ENCODE assay signal across 11 cellular contexts in the genomic region with DNA sequence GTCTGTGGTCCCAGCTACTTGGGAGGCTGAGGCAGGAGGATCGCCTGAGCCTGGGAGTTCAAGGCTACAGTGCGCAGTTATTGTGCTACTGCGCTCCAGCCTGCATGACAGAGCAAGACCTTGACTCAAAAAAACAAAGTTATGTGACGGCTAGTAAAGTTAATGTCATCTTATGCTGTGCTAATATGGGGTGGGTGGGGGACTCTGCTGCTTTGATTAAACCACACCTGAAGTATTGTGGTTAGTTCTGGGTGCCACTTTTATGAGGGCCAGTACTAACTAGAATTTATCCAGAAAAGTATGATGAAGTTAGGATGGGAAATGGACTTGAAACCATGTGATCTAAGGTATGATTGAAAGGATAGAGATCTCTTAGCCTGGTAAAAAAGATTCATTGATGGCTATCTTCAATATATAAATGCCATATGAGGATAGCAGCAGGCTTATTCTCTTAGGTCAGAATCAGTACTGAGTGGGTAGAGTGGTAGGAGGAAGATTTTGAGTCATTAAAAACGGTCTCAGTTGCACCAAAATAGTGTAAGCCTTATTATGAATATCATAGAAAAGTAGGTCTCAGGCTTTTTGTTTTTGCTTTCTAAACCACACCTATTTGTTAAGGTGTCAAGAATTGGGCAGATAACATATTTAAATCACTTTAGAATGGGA. TPM values are rescaled to one million over a fixed set of nuclear protein-coding genes. Genes with fewer than 3 reads are reported as not detected.
DNase-seq lines count a peak whose midpoint lies in the region; ATAC-seq and TF ChIP-seq lines count a peak whose summit lies in the region.
"Had no signal": no experiment of that assay in that cellular context is flagged by ENCODE, and none has a peak within 500 bp of the region (broad histone marks: within the 10 kb centered on the region; RNA-seq: fewer than 3 reads in every experiment).

No MANE protein-coding gene starts in this region.

- H3K4me2 ChIP-seq in PC-9: no peak overlapping the region

- peaks cover 15% of the 10 kb centered on the region; the same call in 1 of the 2 replicates for H3F3A ChIP-seq in PC-9 (ENCODE audit: insufficient read depth, low read depth)

- H3K27me3 ChIP-seq in upper lobe of left lung: no peaks in the 10 kb centered on the region
- no peaks in the 10 kb centered on the region for H3K27me3 ChIP-seq in PC-9 (ENCODE audit: insufficient read depth, low read depth)
- H3K27me3 ChIP-seq: ascending aorta had no signal

- H3K36me3 Mint-ChIP-seq in activated T-cell treated with anti-CD3 and anti-CD28 coated beads, Interleukin-2, amount 50 U/mL, for 4 hours (ENCODE audit: insufficient read depth): peaks cover 5% of the 10 kb centered on the region
- no peaks in the 10 kb centered on the region for H3K36me3 Mint-ChIP-seq in T-helper 17 cell (ENCODE audit: low read depth)
- peaks cover 0 to 6% (median 0%) of the 10 kb centered on the region in 3 donors for H3K36me3 Mint-ChIP-seq in immature natural killer cell

- H3K79me2 ChIP-seq in PC-9 (ENCODE audit: low read depth): peaks cover 83% of the 10 kb centered on the region

- BruUV-seq in PC-9 (replicated peaks; lab: Mats Ljungman, UMichigan): no TSS peak

- H3K27me3 Mint-ChIP-seq in activated T-cell treated with anti-CD3 and anti-CD28 coated beads, Interleukin-2, amount 50 U/mL, for 4 hours (ENCODE audit: low read depth): no peaks in the 10 kb centered on the region
- H3K27me3 Mint-ChIP-seq in T-helper 17 cell (no peaks in the 10 kb centered on the region), immature natural killer cell (ENCODE audit: low read depth in 3 of 3) (peaks cover 4 to 7% (median 4%) of the 10 kb centered on the region in 3 donors)

- 71 to 75% methylated on average over 5 of the region's 5 CpGs for WGBS in upper lobe of left lung, 2 donors

- TF ChIP-seq CTCF in upper lobe of left lung (IDR thresholded peaks at IDR 0.05): no peak
- no peak for TF ChIP-seq CTCF in PC-9 (conservative IDR thresholded peaks at IDR 0.05)

- no peak for TF ChIP-seq EP300 in upper lobe of left lung (IDR thresholded peaks at IDR 0.05)

- H3K4me3 ChIP-seq in upper lobe of left lung: no peak overlapping the region
- no peak overlapping the region for H3K4me3 ChIP-seq in PC-9

- no peaks in the 10 kb centered on the region for H3K9me3 Mint-ChIP-seq in activated T-cell treated with anti-CD3 and anti-CD28 coated beads, Interleukin-2, amount 50 U/mL, for 4 hours
- H3K9me3 Mint-ChIP-seq in immature natural killer cell: no peaks in the 10 kb centered on the region

- H3K9me3 ChIP-seq in T-helper 17 cell (ENCODE audit: control insufficient read depth, low read length, poor library complexity, severe bottlenecking) (no peaks in the 10 kb centered on the region), upper lobe of left lung (no peaks in the 10 kb centered on the region), PC-9 (ENCODE audit: insufficient read depth, low read depth) (no peaks in the 10 kb centered on the region)
- H3K9me3 ChIP-seq: ascending aorta had no signal

- no peak for TF ChIP-seq POLR2A in upper lobe of left lung (IDR thresholded peaks at IDR 0.05)

- peaks cover 79% of the 10 kb centered on the region for H4K20me1 ChIP-seq in PC-9 (ENCODE audit: insufficient read depth)

- peak in 1 of 2 donors; percentile 22 for ATAC-seq in activated T-cell treated with anti-CD3 and anti-CD28 coated beads, Interleukin-2, amount 50 U/mL, for 4 hours
- ATAC-seq in T-helper 17 cell (no peak), upper lobe of left lung (ENCODE audit: low FRiP score in 2 of 2) (no peak)

- H3K4me1 ChIP-seq in upper lobe of left lung (peaks cover 58 to 85% (median 74%) of the 10 kb centered on the region in 4 donors), PC-9 (replicated peaks; ENCODE audit: insufficient read depth) (peaks cover 36% of the 10 kb centered on the region)

- H3K27ac Mint-ChIP-seq in T-helper 17 cell (peak overlapping the region; percentile 89), immature natural killer cell (peak overlapping the region; percentile 42 to 81 (median 74))

- peak overlapping the region in 3 of 4 donors; percentile 33 to 100 (median 57) for H3K27ac ChIP-seq in upper lobe of left lung
- no peak overlapping the region for H3K27ac ChIP-seq in PC-9

- intact Hi-C loops in PC-9 (cut with micrococcal nuclease; ENCODE audit: unreplicated experiment): no loop called here

- H3K36me3 ChIP-seq in upper lobe of left lung: peaks cover 0 to 31% (median under 1%) of the 10 kb centered on the region in 4 donors
- 0 out of 2 replicates have a peak, but pooled peaks cover under 1% of the 10 kb centered on the region for H3K36me3 ChIP-seq in PC-9 (ENCODE audit: low read depth)
- H3K36me3 ChIP-seq: ascending aorta had no signal

- no peak for DNase-seq in activated T-cell treated with anti-CD3 and anti-CD28 coated beads, Interleukin-2, amount 50 U/mL, for 4 hours
- DNase-seq in activated T-cell treated with anti-CD3 and anti-CD28 coated beads, Interleukin-2, amount 50 U/mL, for 48 hours: no peak
- DNase-seq in T-helper 17 cell: no peak
- DNase-seq in immature natural killer cell: no peak
- DNase-seq in upper lobe of left lung: no peak
- no peak for DNase-seq in PC-9
- no peak for DNase-seq in NCI-H2081 (lab: John Stamatoyannopoulos, UW)
- no peak for DNase-seq in NCI-H128 (lab: John Stamatoyannopoulos, UW; ENCODE audit: unreplicated experiment)
- DNase-seq: foreskin fibroblast, NCI-H510A treated with DMSO at 0.1 percent for 48 hours had no signal

- H3K4me1 Mint-ChIP-seq in activated T-cell treated with anti-CD3 and anti-CD28 coated beads, Interleukin-2, amount 50 U/mL, for 4 hours (ENCODE audit: low read depth): peaks cover 66% of the 10 kb centered on the region
- peaks cover 41% of the 10 kb centered on the region for H3K4me1 Mint-ChIP-seq in T-helper 17 cell
- peaks cover 73 to 92% of the 10 kb centered on the region in 2 donors for H3K4me1 Mint-ChIP-seq in immature natural killer cell

- POLR2A ChIA-PET in PC-9 (lab: Charles Lee; ENCODE audit: unreplicated experiment): no interaction called here

- no peaks in the 10 kb centered on the region for H3K9me2 ChIP-seq in PC-9 (ENCODE audit: insufficient read depth)

- peak overlapping the region; percentile 6 for H3K4me3 Mint-ChIP-seq in activated T-cell treated with anti-CD3 and anti-CD28 coated beads, Interleukin-2, amount 50 U/mL, for 4 hours
- H3K4me3 Mint-ChIP-seq in T-helper 17 cell (peak overlapping the region; percentile 81), immature natural killer cell (peak overlapping the region; percentile 8 to 66 (median 24))

- CTCF ChIA-PET in PC-9 (lab: Charles Lee): no interaction called here

- H2AFZ ChIP-seq in PC-9: no peak overlapping the region

RNA-seq across cellular contexts. Expression of gene WSB1, which starts 5.6 kb away (rescaled TPM):
- total RNA-seq in activated T-cell treated with anti-CD3 and anti-CD28 coated beads, Interleukin-2, amount 50 U/mL, for 4 hours: 10 to 100 TPM; 65.9 to 76.9 (median 73.2) TPM
- total RNA-seq in T-helper 17 cell: 100 to 1,000 TPM; 137 to 146 TPM
- polyA plus RNA-seq in immature natural killer cell: 100 to 1,000 TPM; 163 to 253 (median 232) TPM
- 100 to 1,000 TPM; 261 to 514 (median 328) TPM for total RNA-seq in upper lobe of left lung
- 66.2 and 101 TPM in 2 replicates for total RNA-seq in PC-9 (2021)

Comparison
In these comparisons a context has a peak if more than half of its experiments do, and no peak if none do; other contexts are left out.
1. H3K4me3 Mint-ChIP-seq: peak in every context shown above with its lines; median percentile 81 in T-helper 17 cell; 24 in immature natural killer cell; 6 in activated T-cell treated with anti-CD3 and anti-CD28 coated beads, Interleukin-2, amount 50 U/mL, for 4 hours.